In genomic region chr10:13056461-13057077, GRCh38 we compare ENCODE assay signal across 12 cellular contexts. TPM values are rescaled to one million over a fixed set of nuclear protein-coding genes. Genes with fewer than 3 reads are reported as not detected.
DNase-seq lines count a peak whose midpoint lies in the region; ATAC-seq and TF ChIP-seq lines count a peak whose summit lies in the region.
"Had no signal": no experiment of that assay in that cellular context is flagged by ENCODE, and none has a peak within 500 bp of the region (broad histone marks: within the 10 kb centered on the region; RNA-seq: fewer than 3 reads in every experiment).

No MANE protein-coding gene starts in this region.

- no peak overlapping the region for H3K4me3 Mint-ChIP-seq in activated CD4-positive, alpha-beta T cell treated with anti-CD3 and anti-CD28 coated beads, Interleukin-2, amount 10 ng/mL, durations not matched to agents 7 days and 5 days
- H3K4me3 Mint-ChIP-seq: activated CD4-positive, alpha-beta memory T cell treated with anti-CD3 and anti-CD28 coated beads for 36 hours had no signal

- H3F3A ChIP-seq in SK-N-SH (replicated peaks; ENCODE audit: insufficient read depth) = no peaks in the 10 kb centered on the region

- H3K4me3 ChIP-seq in heart left ventricle = no peak overlapping the region
- H3K4me3 ChIP-seq in right atrium auricular region = no peak overlapping the region
- no peak overlapping the region for H3K4me3 ChIP-seq in SK-N-SH (ENCODE audit: low read depth in 2 of 2, low read length in 1 of 2)

- no peak overlapping the region for H3K4me2 ChIP-seq in SK-N-SH

- CTCF ChIA-PET in SK-N-SH (lab: Yijun Ruan, JAX) = interaction anchor here (0.6 to 3.2 kb wide), 19 partner anchors 9 to 375 kb away, joined by 3 to 13 read pairs (median 5); partner anchors contain the start of gene OPTN
- CTCF ChIA-PET in activated CD4-positive, alpha-beta T cell treated with anti-CD3 and anti-CD28 coated beads, Interleukin-2, amount 10 ng/mL, durations not matched to agents 7 days and 5 days (lab: Charles Lee) = no interaction called here

- H3K27ac Mint-ChIP-seq in activated CD4-positive, alpha-beta T cell treated with anti-CD3 and anti-CD28 coated beads, Interleukin-2, amount 10 ng/mL, durations not matched to agents 7 days and 5 days = no peak overlapping the region
- H3K27ac Mint-ChIP-seq: activated CD4-positive, alpha-beta memory T cell treated with anti-CD3 and anti-CD28 coated beads for 36 hours had no signal

- H3K36me3 ChIP-seq in heart left ventricle (no peaks in the 10 kb centered on the region), right atrium auricular region (no peaks in the 10 kb centered on the region), SK-N-SH (replicated peaks in 1 of 2; ENCODE audit: control insufficient read depth in 1 of 2, insufficient read depth in 2 of 2, low read length in 1 of 2) (no peaks in the 10 kb centered on the region)

- no peak for DNase-seq in heart left ventricle
- DNase-seq in right atrium auricular region (ENCODE audit: low spot score) = no peak
- peak; percentile 64 for DNase-seq in SK-N-SH
- DNase-seq in foreskin melanocyte = peak; percentile 13
- no peak for DNase-seq in activated CD4-positive, alpha-beta T cell treated with anti-CD3 and anti-CD28 coated beads, Interleukin-2, amount 10 ng/mL, durations not matched to agents 7 days and 5 days
- no peak for DNase-seq in stimulated activated CD4-positive, alpha-beta T cell treated with anti-CD3 and anti-CD28 coated beads, Interleukin-1b, Interleukin-23, amount 100 ng/mL, for 48 hours
- no peak for DNase-seq in G401 (ENCODE audit: low spot score)
- DNase-seq: activated CD4-positive, alpha-beta memory T cell treated with anti-CD3 and anti-CD28 coated beads for 36 hours; NCI-H2029; stimulated activated naive CD8-positive, alpha-beta T cell treated with anti-CD3 and anti-CD28 coated beads, Interleukin-15, Interleukin-2, amounts not matched to agents 100 U/mL and 50 U/mL, for 24 hours had no signal

- H3K9ac ChIP-seq in SK-N-SH = no peak overlapping the region
- H3K9ac ChIP-seq: parathyroid adenoma had no signal

- H3K9me3 Mint-ChIP-seq in activated CD4-positive, alpha-beta T cell treated with anti-CD3 and anti-CD28 coated beads, Interleukin-2, amount 10 ng/mL, durations not matched to agents 7 days and 5 days = no peaks in the 10 kb centered on the region
- H3K9me3 Mint-ChIP-seq: activated CD4-positive, alpha-beta memory T cell treated with anti-CD3 and anti-CD28 coated beads for 36 hours had no signal

- POLR2A ChIA-PET in SK-N-SH (lab: Yijun Ruan, JAX) = no interaction called here
- POLR2A ChIA-PET in activated CD4-positive, alpha-beta T cell treated with anti-CD3 and anti-CD28 coated beads, Interleukin-2, amount 10 ng/mL, durations not matched to agents 7 days and 5 days (lab: Charles Lee) = no interaction called here

- TF ChIP-seq CTCF in heart left ventricle (IDR thresholded peaks at IDR 0.05) (peak in 7 of 12 donors; percentile 9 to 46 (median 39)), right atrium auricular region (IDR thresholded peaks at IDR 0.05) (peak in 1 of 2 donors; percentile 59), SK-N-SH (IDR thresholded peaks at IDR 0.05) (peak; percentile 42)

- TF ChIP-seq EP300 in SK-N-SH (IDR thresholded peaks at IDR 0.05; ENCODE audit: borderline replicate concordance in 1 of 2, low read depth in 1 of 2, low read length in 1 of 2) = no peak

- H3K27ac ChIP-seq in heart left ventricle (no peak overlapping the region), right atrium auricular region (no peak overlapping the region), SK-N-SH (ENCODE audit: low read depth in 2 of 2, low read length in 1 of 2) (no peak overlapping the region)
- H3K27ac ChIP-seq: parathyroid adenoma had no signal

- H3K9me2 ChIP-seq in SK-N-SH = no peaks in the 10 kb centered on the region

- H3K36me3 Mint-ChIP-seq in activated CD4-positive, alpha-beta T cell treated with anti-CD3 and anti-CD28 coated beads, Interleukin-2, amount 10 ng/mL, durations not matched to agents 7 days and 5 days (ENCODE audit: low read depth) = no peaks in the 10 kb centered on the region
- H3K36me3 Mint-ChIP-seq: activated CD4-positive, alpha-beta memory T cell treated with anti-CD3 and anti-CD28 coated beads for 36 hours had no signal

- no peak overlapping the region for H2AFZ ChIP-seq in SK-N-SH (ENCODE audit: low read depth)
- H2AFZ ChIP-seq: parathyroid adenoma had no signal

- no peaks in the 10 kb centered on the region for H3K4me1 ChIP-seq in heart left ventricle
- no peaks in the 10 kb centered on the region for H3K4me1 ChIP-seq in right atrium auricular region
- no peaks in the 10 kb centered on the region; a peak in 1 of 4 replicates for H3K4me1 ChIP-seq in SK-N-SH (ENCODE audit: control insufficient read depth in 1 of 2, insufficient read depth in 2 of 2, low read depth in 1 of 2, low read length in 1 of 2)
- H3K4me1 ChIP-seq: parathyroid adenoma had no signal

- 77 to 80% (median 78%) methylated on average over 6 of the region's 6 CpGs for WGBS in heart left ventricle, 4 donors
- 61% methylated on average over 6 of the region's 6 CpGs for WGBS in SK-N-SH (ENCODE audit: low lambda C conversion rate)

- no peak for ATAC-seq in heart left ventricle
- ATAC-seq in HG03442 (IDR thresholded peaks at IDR 0.05; ENCODE audit: unreplicated experiment) = no peak
- ATAC-seq: stimulated activated naive CD8-positive, alpha-beta T cell treated with anti-CD3 and anti-CD28 coated beads, Interleukin-15, Interleukin-2, amounts not matched to agents 100 U/mL and 50 U/mL, for 24 hours had no signal

- H3K9me3 ChIP-seq in heart left ventricle (no peaks in the 10 kb centered on the region), right atrium auricular region (no peaks in the 10 kb centered on the region), SK-N-SH (no peaks in the 10 kb centered on the region)

- H3K79me2 ChIP-seq in SK-N-SH (ENCODE audit: insufficient read depth) = no peaks in the 10 kb centered on the region
- H3K79me2 ChIP-seq: parathyroid adenoma had no signal

- intact Hi-C loops in heart left ventricle (cut with DNase I) = loop anchor here in 1 of 10 donors (10.0 kb wide), 1 partner anchor 332 kb away; no protein-coding TSS in a partner anchor

- H3K4me1 Mint-ChIP-seq in activated CD4-positive, alpha-beta T cell treated with anti-CD3 and anti-CD28 coated beads, Interleukin-2, amount 10 ng/mL, durations not matched to agents 7 days and 5 days = no peaks in the 10 kb centered on the region

- no peaks in the 10 kb centered on the region for H4K20me1 ChIP-seq in SK-N-SH (ENCODE audit: insufficient read depth)

- H3K27me3 ChIP-seq in heart left ventricle = peaks cover 0 to 8% (median 0%) of the 10 kb centered on the region in 9 donors
- H3K27me3 ChIP-seq in right atrium auricular region = no peaks in the 10 kb centered on the region
- no peaks in the 10 kb centered on the region for H3K27me3 ChIP-seq in SK-N-SH (ENCODE audit: insufficient read depth)

- in situ Hi-C loops in G401 (cut with HindIII; ENCODE audit: low sequenced_read_pairs) = no loop called here

- TF ChIP-seq RAD21 in SK-N-SH (IDR thresholded peaks at IDR 0.05; ENCODE audit: low read length) = peak; percentile 70

- TF ChIP-seq POLR2A in heart left ventricle (IDR thresholded peaks at IDR 0.05) = no peak

- H3K27me3 Mint-ChIP-seq in activated CD4-positive, alpha-beta T cell treated with anti-CD3 and anti-CD28 coated beads, Interleukin-2, amount 10 ng/mL, durations not matched to agents 7 days and 5 days = no peaks in the 10 kb centered on the region

TF ChIP-seq in SK-N-SH, 30 proteins besides CTCF, POLR2A, EP300 and RAD21 (continues in another document):
- TF ChIP-seq FOSL2 (IDR thresholded peaks at IDR 0.05; ENCODE audit: borderline replicate concordance, low read depth) (no peak), POLR2AphosphoS5 (IDR thresholded peaks at IDR 0.05; ENCODE audit: low read depth, low read length) (no peak), NRF1 (IDR thresholded peaks at IDR 0.05; ENCODE audit: low read depth, low read length) (no peak), SMC3 (IDR thresholded peaks at IDR 0.05; ENCODE audit: low read depth, low read length) (peak; percentile 51; the same call in 1 of the 2 replicates), MEF2A (IDR thresholded peaks at IDR 0.05; ENCODE audit: borderline replicate concordance, low read depth) (no peak), ZBTB33 (IDR thresholded peaks at IDR 0.05; ENCODE audit: borderline replicate concordance, low read depth) (no peak), ELF1 (IDR thresholded peaks at IDR 0.05) (no peak)

RNA-seq across cellular contexts. Expression of gene OPTN, which starts 43.4 kb away (rescaled TPM):
- 100 to 1,000 TPM in 8 of 9 donors, 10 to 100 TPM in 1; 89.4 to 191 (median 140) TPM for total RNA-seq in heart left ventricle
- polyA plus RNA-seq in heart left ventricle = 10 to 100 TPM; 88.2 to 89.9 TPM
- total RNA-seq in right atrium auricular region = 10 to 100 TPM; 67.9 to 82.7 TPM
- polyA plus RNA-seq in SK-N-SH (2012; rRNA removed) = 21.6 and 22.4 TPM in 2 replicates
- 28.5 and 33.6 TPM in 2 replicates for polyA plus RNA-seq in SK-N-SH (2012; cell fraction: cytosol; rRNA removed)
- 38.2 and 39.0 TPM in 2 replicates for polyA plus RNA-seq in SK-N-SH (2012; cell fraction: nucleus; rRNA removed)
- 100 to 1,000 TPM; 128 to 130 TPM for total RNA-seq in activated CD4-positive, alpha-beta T cell treated with anti-CD3 and anti-CD28 coated beads, Interleukin-2, amount 10 ng/mL, durations not matched to agents 7 days and 5 days
- 20.7 and 27.3 TPM in 2 replicates for total RNA-seq in G401 (2014; rRNA removed; shearing (Covaris generic))

RNA-seq across cellular contexts. Expression of gene CCDC3, which starts 55.1 kb away (rescaled TPM):
- total RNA-seq in heart left ventricle = 10 to 100 TPM in 1 of 9 donors, 1 to 10 TPM in 8; 1.6 to 15.4 (median 6.0) TPM
- polyA plus RNA-seq in heart left ventricle = 1 to 10 TPM; 3.5 to 5.5 TPM
- 10 to 100 TPM; 10.0 to 14.9 TPM for total RNA-seq in right atrium auricular region
- 0.02 and 0.05 TPM in 2 replicates for polyA plus RNA-seq in SK-N-SH (2012; rRNA removed)
- 0.04 and 0.05 TPM in 2 replicates for polyA plus RNA-seq in SK-N-SH (2012; cell fraction: cytosol; rRNA removed)
- polyA plus RNA-seq in SK-N-SH (2012; cell fraction: nucleus; rRNA removed) = 0.04 and 0.06 TPM in 2 replicates
- under 1 TPM; 0.10 to 0.12 TPM for total RNA-seq in activated CD4-positive, alpha-beta T cell treated with anti-CD3 and anti-CD28 coated beads, Interleukin-2, amount 10 ng/mL, durations not matched to agents 7 days and 5 days
- total RNA-seq in G401 (2014; rRNA removed; shearing (Covaris generic)) = not detected in 2 replicates

Comparison
In these comparisons a context has a peak if more than half of its experiments do, and no peak if none do; other contexts are left out.
1. DNase-seq: peak in SK-N-SH (single experiment) and foreskin melanocyte (single experiment); none in heart left ventricle (0 of 5), right atrium auricular region (single experiment), activated CD4-positive, alpha-beta T cell treated with anti-CD3 and anti-CD28 coated beads, Interleukin-2, amount 10 ng/mL, durations not matched to agents 7 days and 5 days (single experiment), stimulated activated CD4-positive, alpha-beta T cell treated with anti-CD3 and anti-CD28 coated beads, Interleukin-1b, Interleukin-23, amount 100 ng/mL, for 48 hours (single experiment) and G401 (single experiment).